ENCODE assay signal across 1 cellular context in the genomic region with DNA sequence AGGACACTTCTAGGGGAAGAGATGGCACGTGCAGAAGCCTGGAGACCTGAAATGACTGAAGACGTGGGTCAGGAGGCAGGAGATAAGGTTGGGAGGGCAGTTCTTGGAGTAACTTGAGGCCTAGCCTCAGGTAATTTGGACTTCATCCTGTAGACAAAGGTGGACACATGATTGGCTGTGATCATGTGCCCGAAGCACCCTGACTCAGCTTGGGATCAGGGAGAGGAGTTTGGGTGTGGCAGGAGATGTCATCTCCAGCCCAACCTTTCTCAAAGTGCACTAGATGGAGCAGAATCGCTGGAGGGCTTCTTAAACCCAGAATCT.
TF ChIP-seq lines count a peak whose summit lies in the region.

No MANE protein-coding gene starts in this region.

TF ChIP-seq in WTC11, 78 proteins besides CTCF, POLR2A, EP300 and RAD21 (continued from another document):
- TF ChIP-seq PRDM15 (CRISPR knock-in tag; IDR thresholded peaks at IDR 0.05), result no peak
- no peak for TF ChIP-seq SOX15 (CRISPR knock-in tag; IDR thresholded peaks at IDR 0.05)
- TF ChIP-seq, protein P1, sequence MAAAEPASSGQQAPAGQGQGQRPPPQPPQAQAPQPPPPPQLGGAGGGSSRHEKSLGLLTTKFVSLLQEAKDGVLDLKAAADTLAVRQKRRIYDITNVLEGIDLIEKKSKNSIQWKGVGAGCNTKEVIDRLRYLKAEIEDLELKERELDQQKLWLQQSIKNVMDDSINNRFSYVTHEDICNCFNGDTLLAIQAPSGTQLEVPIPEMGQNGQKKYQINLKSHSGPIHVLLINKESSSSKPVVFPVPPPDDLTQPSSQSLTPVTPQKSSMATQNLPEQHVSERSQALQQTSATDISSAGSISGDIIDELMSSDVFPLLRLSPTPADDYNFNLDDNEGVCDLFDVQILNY (CRISPR knock-in tag; IDR thresholded peaks at IDR 0.05), result no peak
- TF ChIP-seq FOXK1 (CRISPR knock-in tag; IDR thresholded peaks at IDR 0.05), result no peak
- TF ChIP-seq EMX1 (CRISPR knock-in tag; IDR thresholded peaks at IDR 0.05), result no peak
- no peak for TF ChIP-seq NR2C2 (CRISPR knock-in tag; IDR thresholded peaks at IDR 0.05)
- TF ChIP-seq ESRRA (CRISPR knock-in tag; IDR thresholded peaks at IDR 0.05; ENCODE audit: borderline replicate concordance), result no peak
- TF ChIP-seq ZBTB43 (CRISPR knock-in tag; IDR thresholded peaks at IDR 0.05), result no peak
